In genomic region chr11:11972942-11973341, GRCh38 we compare ENCODE assay signal across 14 cellular contexts. TPM values are rescaled to one million over a fixed set of nuclear protein-coding genes. Genes with fewer than 3 reads are reported as not detected.
DNase-seq lines count a peak whose midpoint lies in the region; ATAC-seq and TF ChIP-seq lines count a peak whose summit lies in the region.
"Had no signal": no experiment of that assay in that cellular context is flagged by ENCODE, and none has a peak within 500 bp of the region (broad histone marks: within the 10 kb centered on the region; RNA-seq: fewer than 3 reads in every experiment).

No MANE protein-coding gene starts in this region.

- H3K9me3 ChIP-seq in right atrium auricular region (no peaks in the 10 kb centered on the region), upper lobe of right lung (no peaks in the 10 kb centered on the region)

- peak; percentile 13 for DNase-seq in activated CD8-positive, alpha-beta memory T cell treated with anti-CD3 and anti-CD28 coated beads for 24 hours
- DNase-seq in activated CD8-positive, alpha-beta memory T cell treated with anti-CD3 and anti-CD28 coated beads, Interleukin-2, amount 50 U/mL, for 48 hours = no peak
- DNase-seq in right atrium auricular region (ENCODE audit: low spot score) = peak; percentile 48
- DNase-seq in upper lobe of right lung = peak; percentile 27
- no peak for DNase-seq in dedifferentiated amniotic fluid mesenchymal stem cell (ENCODE audit: extremely low spot score)
- no peak for DNase-seq in putamen (ENCODE audit: low spot score)
- no peak for DNase-seq in foreskin melanocyte
- DNase-seq: activated T-cell treated with anti-CD3 and anti-CD28 coated beads, Interleukin-2, amount 50 U/mL, for 1 hour; CD4-positive, alpha-beta T cell; NCI-H1694 treated with DMSO at 0.1 percent for 48 hours; NCI-H524 had no signal

- no peak overlapping the region for H3K4me3 ChIP-seq in right atrium auricular region
- H3K4me3 ChIP-seq in rectal smooth muscle tissue (ENCODE audit: low read length) = no peak overlapping the region
- H3K4me3 ChIP-seq in upper lobe of right lung = no peak overlapping the region
- H3K4me3 ChIP-seq: GM12878 had no signal

- H3K36me3 ChIP-seq in right atrium auricular region (no peaks in the 10 kb centered on the region), rectal smooth muscle tissue (ENCODE audit: control insufficient read depth, insufficient read depth, low read length) (no peaks in the 10 kb centered on the region), upper lobe of right lung (no peaks in the 10 kb centered on the region)

- H3K9ac ChIP-seq in rectal smooth muscle tissue (ENCODE audit: low read length) = no peak overlapping the region

- ATAC-seq in upper lobe of right lung = no peak
- ATAC-seq: activated CD4-positive, CD25-positive, alpha-beta regulatory T cell treated with anti-CD3 and anti-CD28 coated beads, Interleukin-2, amount 50 U/mL, for 24 hours; GM12878 had no signal

- H3K4me1 ChIP-seq in right atrium auricular region (peaks cover 0 to 100% of the 10 kb centered on the region in 2 donors), rectal smooth muscle tissue (ENCODE audit: control insufficient read depth, insufficient read depth, low read length) (peaks cover 40% of the 10 kb centered on the region), upper lobe of right lung (peaks cover 56% of the 10 kb centered on the region)

- no peaks in the 10 kb centered on the region for H3K27me3 ChIP-seq in right atrium auricular region
- no peaks in the 10 kb centered on the region for H3K27me3 ChIP-seq in rectal smooth muscle tissue (ENCODE audit: control insufficient read depth, insufficient read depth, low read length)
- H3K27me3 ChIP-seq in upper lobe of right lung = no peaks in the 10 kb centered on the region

- intact Hi-C loops in upper lobe of right lung (cut with DNase I) = no loop called here

- peak overlapping the region; percentile 84 to 93 for H3K27ac ChIP-seq in right atrium auricular region
- peak overlapping the region; percentile 64 for H3K27ac ChIP-seq in rectal smooth muscle tissue (ENCODE audit: low read depth, low read length)
- peak overlapping the region; percentile 68 for H3K27ac ChIP-seq in upper lobe of right lung

- TF ChIP-seq CTCF in right atrium auricular region (IDR thresholded peaks at IDR 0.05) (no peak), upper lobe of right lung (IDR thresholded peaks at IDR 0.05) (no peak)

RNA-seq across cellular contexts. Expression of gene DKK3, which starts 35.5 kb away (rescaled TPM):
- 1,000 to 10,000 TPM; 2,934 to 5,316 TPM for total RNA-seq in right atrium auricular region
- 217 TPM for total RNA-seq in upper lobe of right lung

Comparison
In these comparisons a context has a peak if more than half of its experiments do, and no peak if none do; other contexts are left out.
1. DNase-seq: peak in activated CD8-positive, alpha-beta memory T cell treated with anti-CD3 and anti-CD28 coated beads for 24 hours (single experiment), right atrium auricular region (single experiment) and upper lobe of right lung (single experiment); none in activated CD8-positive, alpha-beta memory T cell treated with anti-CD3 and anti-CD28 coated beads, Interleukin-2, amount 50 U/mL, for 48 hours (single experiment), dedifferentiated amniotic fluid mesenchymal stem cell (single experiment), putamen (single experiment) and foreskin melanocyte (single experiment).
2. RNA of gene DKK3, which starts 35.5 kb away (total RNA-seq): 2,934 to 5,316 TPM in right atrium auricular region; 217 TPM in upper lobe of right lung (single experiment); every median in the first group is over 10 times any median in the second.
3. Peak in every context shown above with its lines, with median percentiles within 50 percentile points of each other: H3K27ac ChIP-seq.